In the genomic region with DNA sequence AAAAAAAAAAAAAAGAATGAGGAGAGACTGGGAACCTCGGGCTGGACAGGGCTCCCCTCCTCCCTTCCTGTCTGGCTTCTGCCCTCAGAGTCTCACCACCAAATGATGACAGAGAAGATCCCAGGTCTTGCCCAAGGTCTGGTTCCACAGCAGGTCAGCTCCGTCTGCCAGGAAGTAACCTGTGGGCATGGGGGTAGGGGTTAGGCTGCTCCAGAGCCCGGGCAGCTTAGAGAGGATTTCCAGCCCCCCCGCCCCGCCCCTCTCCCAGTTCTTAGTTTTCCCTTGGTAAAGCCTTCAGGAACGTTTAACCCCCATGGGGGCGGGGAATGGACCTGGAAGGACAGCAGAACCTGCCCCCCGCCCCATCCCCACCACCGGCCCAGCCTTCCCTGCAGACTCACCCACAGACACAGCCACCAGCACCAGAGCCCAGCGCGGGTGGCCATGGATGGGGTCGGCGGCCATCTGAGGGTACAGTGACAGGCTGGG, we compare ENCODE assay signal across 9 cellular contexts. TPM values are rescaled to one million over a fixed set of nuclear protein-coding genes. Genes with fewer than 3 reads are reported as not detected.
A peak's percentile ranks its signal among the peaks of the same experiment; 100 is the strongest.
DNase-seq lines count a peak whose midpoint lies in the region; ATAC-seq and TF ChIP-seq lines count a peak whose summit lies in the region.
"Had no signal": no experiment of that assay in that cellular context is flagged by ENCODE, and none has a peak within 500 bp of the region (broad histone marks: within the 10 kb centered on the region; RNA-seq: fewer than 3 reads in every experiment).

No MANE protein-coding gene starts in this region.

- H2AK5ac ChIP-seq in IMR-90 (ENCODE audit: low read depth, low read length), result peak overlapping the region; percentile 73; the same call in 1 of the 2 replicates

- TF ChIP-seq CTCF in IMR-90 (conservative IDR thresholded peaks at IDR 0.05; ENCODE audit: low read depth, low read length), result no peak
- no peak for TF ChIP-seq CTCF in brain (conservative IDR thresholded peaks at IDR 0.05)
- TF ChIP-seq CTCF in kidney epithelial cell (IDR thresholded peaks at IDR 0.05; ENCODE audit: insufficient read depth, low read length, poor library complexity, severe bottlenecking), result no peak
- TF ChIP-seq CTCF in stomach (IDR thresholded peaks at IDR 0.05), result no peak

- TF ChIP-seq EP300 in stomach (IDR thresholded peaks at IDR 0.05), result no peak

- H3K18ac ChIP-seq in IMR-90 (ENCODE audit: low read depth, low read length), result no peak overlapping the region; the same call in 1 of the 2 replicates

- H3K27ac Mint-ChIP-seq in brain, result no peak overlapping the region
- H3K27ac Mint-ChIP-seq in activated naive CD4-positive, alpha-beta T cell treated with anti-CD3 and anti-CD28 coated beads for 36 hours, result no peak overlapping the region

- TF ChIP-seq POLR2A in IMR-90 (IDR thresholded peaks at IDR 0.05; ENCODE audit: low read depth, low read length), result no peak
- no peak for TF ChIP-seq POLR2A in stomach (IDR thresholded peaks at IDR 0.05)

- H3K4me1 ChIP-seq in IMR-90 (ENCODE audit: control insufficient read depth, insufficient read depth, low read length), result peaks cover 27% of the 10 kb centered on the region
- H3K4me1 ChIP-seq in stomach, result peaks cover 37 to 61% (median 42%) of the 10 kb centered on the region in 4 donors

- H3K27me3 Mint-ChIP-seq in brain, result peaks cover 76% of the 10 kb centered on the region
- peaks cover 28% of the 10 kb centered on the region for H3K27me3 Mint-ChIP-seq in activated naive CD4-positive, alpha-beta T cell treated with anti-CD3 and anti-CD28 coated beads for 36 hours (ENCODE audit: low read depth)

- H3K36me3 ChIP-seq in IMR-90 (ENCODE audit: control insufficient read depth, insufficient read depth, low read length) (peaks cover 40% of the 10 kb centered on the region), kidney epithelial cell (ENCODE audit: control insufficient read depth, insufficient read depth, low read length) (peaks cover 11% of the 10 kb centered on the region), stomach (peaks cover 18 to 38% (median 30%) of the 10 kb centered on the region in 4 donors)

- H3K4ac ChIP-seq in IMR-90 (ENCODE audit: low read depth, low read length), result peak overlapping the region; percentile 5; the same call in 1 of the 2 replicates

- H3K56ac ChIP-seq in IMR-90 (ENCODE audit: extremely low read depth, insufficient read depth, low read length), result no peak overlapping the region; the same call in 1 of the 2 replicates

- no peaks in the 10 kb centered on the region for H3K9me3 Mint-ChIP-seq in brain
- no peaks in the 10 kb centered on the region for H3K9me3 Mint-ChIP-seq in activated naive CD4-positive, alpha-beta T cell treated with anti-CD3 and anti-CD28 coated beads for 36 hours

- no TSS peak for BruUV-seq in IMR-90 (replicated peaks; lab: Mats Ljungman, UMichigan)

- peaks cover 52% of the 10 kb centered on the region for H4K20me1 ChIP-seq in IMR-90 (ENCODE audit: insufficient read depth, low read length)

- H3K79me1 ChIP-seq in IMR-90 (ENCODE audit: low read depth in 1 of 2, low read length in 2 of 2), result peaks cover 0 to 48% of the 10 kb centered on the region in 2 experiments; a peak in 2 of 4 replicates

- peak overlapping the region; percentile 46; the same call in 1 of the 2 replicates for H3K9ac ChIP-seq in IMR-90 (ENCODE audit: low read depth, low read length)

- peak; percentile 1; the same call in 1 of the 2 replicates for ATAC-seq in IMR-90 (ENCODE audit: low read depth)
- ATAC-seq in HG03432 (IDR thresholded peaks at IDR 0.05; ENCODE audit: unreplicated experiment), result no peak

- POLR2A ChIA-PET in IMR-90 (lab: Charles Lee; ENCODE audit: unreplicated experiment), result interaction anchor here (0.7 kb wide), 1 partner anchor 26 kb away, joined by 20 read pairs; no protein-coding TSS in a partner anchor

- no peak overlapping the region for H2BK15ac ChIP-seq in IMR-90 (ENCODE audit: low read depth, low read length)

- H3K27me3 ChIP-seq in IMR-90 (ENCODE audit: control insufficient read depth, insufficient read depth, low read length) (no peaks in the 10 kb centered on the region), kidney epithelial cell (ENCODE audit: control insufficient read depth, insufficient read depth, low read length) (no peaks in the 10 kb centered on the region), stomach (no peaks in the 10 kb centered on the region)

- CTCF ChIA-PET in IMR-90 (lab: Yijun Ruan, JAX), result no interaction called here
- CTCF ChIA-PET in activated naive CD4-positive, alpha-beta T cell treated with anti-CD3 and anti-CD28 coated beads for 36 hours (lab: Charles Lee), result no interaction called here

- no peak overlapping the region for H3K14ac ChIP-seq in IMR-90 (replicated peaks; ENCODE audit: low read depth, low read length)

- H3K4me2 ChIP-seq in IMR-90 (ENCODE audit: low read depth, low read length), result peak overlapping the region; percentile 47; the same call in 1 of the 2 replicates

- no peak overlapping the region for H2AK9ac ChIP-seq in IMR-90 (replicated peaks; ENCODE audit: low read depth, low read length, poor library complexity)

- intact Hi-C loops in IMR-90 (cut with micrococcal nuclease), result no loop called here
- intact Hi-C loops in stomach (cut with DNase I; ENCODE audit: low total_unique reads), result no loop called here
- intact Hi-C loops in activated naive CD4-positive, alpha-beta T cell treated with anti-CD3 and anti-CD28 coated beads for 36 hours (cut with micrococcal nuclease), result no loop called here

- no peak overlapping the region for H2BK5ac ChIP-seq in IMR-90 (ENCODE audit: low read depth, low read length, poor library complexity, severe bottlenecking)

- H2BK20ac ChIP-seq in IMR-90 (ENCODE audit: low read depth, low read length), result no peak overlapping the region

- peak overlapping the region; percentile 69 for H3K4me3 ChIP-seq in IMR-90 (ENCODE audit: insufficient read depth, low read depth, low read length)
- H3K4me3 ChIP-seq in kidney epithelial cell (ENCODE audit: low read depth, low read length), result peak overlapping the region; percentile 70
- peak overlapping the region; percentile 59 to 80 (median 72) for H3K4me3 ChIP-seq in stomach

- H3K23ac ChIP-seq in IMR-90 (ENCODE audit: low read depth, low read length), result no peak overlapping the region

- H3K4me1 Mint-ChIP-seq in brain, result peaks cover 35% of the 10 kb centered on the region
- H3K4me1 Mint-ChIP-seq in activated naive CD4-positive, alpha-beta T cell treated with anti-CD3 and anti-CD28 coated beads for 36 hours (ENCODE audit: low read depth), result peaks cover 14% of the 10 kb centered on the region

- peaks cover 12% of the 10 kb centered on the region for H3K9me1 ChIP-seq in IMR-90 (ENCODE audit: insufficient read depth, low read length)

- in situ Hi-C loops in IMR-90 (cut with MboI; ENCODE audit: low sequenced_read_pairs), result loop anchor here (25.0 kb wide), 1 partner anchor 328 kb away; a partner anchor contains a TSS

- peak overlapping the region in 1 of 2 experiments; percentile 31; a peak in 1 of 4 replicates for H4K8ac ChIP-seq in IMR-90 (ENCODE audit: low read depth in 2 of 2, low read length in 2 of 2)

- dilution Hi-C loops in IMR-90 (cut with HindIII; ENCODE audit: low sequenced_read_pairs, unreplicated experiment), result no loop called here

- TF ChIP-seq RAD21 in IMR-90 (IDR thresholded peaks at IDR 0.05; ENCODE audit: low read length), result no peak

- no CpG with 5 or more reads among the region's 13 CpGs for WGBS in IMR-90 (ENCODE audit: extremely low coverage in 2 of 2, insufficient read length in 1 of 2), 2 experiments
- WGBS in stomach, 5 donors, result 9 to 18% (median 10%) methylated on average over 9 to 13 of the region's 13 CpGs

- H3K9me3 ChIP-seq in IMR-90 (ENCODE audit: control insufficient read depth, insufficient read depth, low read length) (no peaks in the 10 kb centered on the region), stomach (no peaks in the 10 kb centered on the region)

- no peak overlapping the region for H2BK120ac ChIP-seq in IMR-90 (ENCODE audit: low read depth, low read length)

- H3K27ac ChIP-seq in IMR-90 (ENCODE audit: insufficient read depth, low read length), result peak overlapping the region; percentile 16
- peak overlapping the region in 4 of 5 donors; percentile 83 to 91 (median 88) for H3K27ac ChIP-seq in stomach

- peak overlapping the region; percentile 45 to 73 (median 65) for H3K4me3 Mint-ChIP-seq in brain
- H3K4me3 Mint-ChIP-seq in activated naive CD4-positive, alpha-beta T cell treated with anti-CD3 and anti-CD28 coated beads for 36 hours, result no peak overlapping the region

- DNase-seq in IMR-90 (no peak), kidney epithelial cell (ENCODE audit: low read depth) (no peak), stomach (no peak), T-helper 2 cell (no peak), ureter (ENCODE audit: low spot score) (no peak)
- DNase-seq in activated naive CD4-positive, alpha-beta T cell treated with anti-CD3 and anti-CD28 coated beads for 36 hours, result no peak
- DNase-seq: cerebellar nuclear complex had no signal

- H4K91ac ChIP-seq in IMR-90 (ENCODE audit: insufficient read depth, low read depth, low read length), result no peak overlapping the region; the same call in 1 of the 2 replicates

- H2AFZ ChIP-seq in IMR-90 (replicated peaks; ENCODE audit: low read length, poor library complexity), result no peak overlapping the region

- no peak overlapping the region for H4K5ac ChIP-seq in IMR-90 (ENCODE audit: low read depth, low read length)

- peaks cover 14% of the 10 kb centered on the region for H3K36me3 Mint-ChIP-seq in brain
- H3K36me3 Mint-ChIP-seq in activated naive CD4-positive, alpha-beta T cell treated with anti-CD3 and anti-CD28 coated beads for 36 hours (ENCODE audit: low read depth), result no peaks in the 10 kb centered on the region

RNA-seq across cellular contexts. Expression of a gene that starts 0.7 kb away (rescaled TPM):
- total RNA-seq in IMR-90 (2012; rRNA removed) (0.72 and 0.83 TPM in 2 replicates), kidney epithelial cell (1.8 and 1.9 TPM in 2 replicates), stomach (1 to 10 TPM; 4.5 to 9.6 (median 8.1) TPM), ureter (9.2 TPM)
- polyA plus RNA-seq in IMR-90 (2012; rRNA removed) (0.67 and 1.2 TPM in 2 replicates), brain (ENCODE audit: insufficient read depth, low read depth, low replicate concordance) (0.27 TPM), stomach (1 to 10 TPM; 2.8 to 3.7 (median 3.1) TPM)
- polyA plus RNA-seq in IMR-90 (2012; cell fraction: cytosol; rRNA removed), result 0.49 and 0.75 TPM in 2 replicates
- 0.75 and 2.1 TPM in 2 replicates for polyA plus RNA-seq in IMR-90 (2012; cell fraction: nucleus; rRNA removed; ENCODE audit: low replicate concordance)
- under 1 TPM; 0.05 TPM for total RNA-seq in activated naive CD4-positive, alpha-beta T cell treated with anti-CD3 and anti-CD28 coated beads for 36 hours

RNA-seq across cellular contexts. Expression of a gene that starts 15.1 kb away (rescaled TPM):
- total RNA-seq in IMR-90 (2012; rRNA removed), result 3.0 and 3.9 TPM in 2 replicates
- 8.4 and 10.4 TPM in 2 replicates for polyA plus RNA-seq in IMR-90 (2012; rRNA removed)
- polyA plus RNA-seq in IMR-90 (2012; cell fraction: cytosol; rRNA removed), result 4.5 and 7.7 TPM in 2 replicates
- polyA plus RNA-seq in IMR-90 (2012; cell fraction: nucleus; rRNA removed; ENCODE audit: low replicate concordance), result 21.3 and 52.6 TPM in 2 replicates
- polyA plus RNA-seq in brain (ENCODE audit: insufficient read depth, low read depth, low replicate concordance), result 12.5 TPM
- 35.5 and 43.7 TPM in 2 replicates for total RNA-seq in kidney epithelial cell
- 10 to 100 TPM; 13.4 to 56.5 (median 14.0) TPM for total RNA-seq in stomach
- 10 to 100 TPM in 2 of 3 donors, 1 to 10 TPM in 1; 9.3 to 10.6 (median 10.2) TPM for polyA plus RNA-seq in stomach
- total RNA-seq in ureter, result 29.5 TPM
- total RNA-seq in activated naive CD4-positive, alpha-beta T cell treated with anti-CD3 and anti-CD28 coated beads for 36 hours, result 1 to 10 TPM; 2.9 to 3.7 TPM

RNA-seq across cellular contexts. Expression of a gene that starts 24.8 kb away (rescaled TPM):
- 113 and 141 TPM in 2 replicates for total RNA-seq in IMR-90 (2012; rRNA removed)
- 160 and 167 TPM in 2 replicates for polyA plus RNA-seq in IMR-90 (2012; rRNA removed)
- 63.5 and 106 TPM in 2 replicates for polyA plus RNA-seq in IMR-90 (2012; cell fraction: cytosol; rRNA removed)
- 249 and 303 TPM in 2 replicates for polyA plus RNA-seq in IMR-90 (2012; cell fraction: nucleus; rRNA removed; ENCODE audit: low replicate concordance)
- 418 TPM for polyA plus RNA-seq in brain (ENCODE audit: insufficient read depth, low read depth, low replicate concordance)
- total RNA-seq in kidney epithelial cell, result 185 and 220 TPM in 2 replicates
- 100 to 1,000 TPM; 126 to 252 (median 201) TPM for total RNA-seq in stomach
- polyA plus RNA-seq in stomach, result 10 to 100 TPM; 33.6 to 83.4 (median 38.4) TPM
- total RNA-seq in ureter, result 396 TPM
- 100 to 1,000 TPM; 458 to 479 TPM for total RNA-seq in activated naive CD4-positive, alpha-beta T cell treated with anti-CD3 and anti-CD28 coated beads for 36 hours

RNA-seq across cellular contexts. Expression of a gene that starts 33.2 kb away (rescaled TPM):
- total RNA-seq in IMR-90 (2012; rRNA removed), result not detected in 2 replicates
- not detected in 2 replicates for polyA plus RNA-seq in IMR-90 (2012; rRNA removed)
- polyA plus RNA-seq in IMR-90 (2012; cell fraction: cytosol; rRNA removed), result 0.02 TPM in 1 of 2 replicates, not detected in the other
- polyA plus RNA-seq in IMR-90 (2012; cell fraction: nucleus; rRNA removed; ENCODE audit: low replicate concordance), result 0.08 and 0.17 TPM in 2 replicates
- 0.24 TPM for polyA plus RNA-seq in brain (ENCODE audit: insufficient read depth, low read depth, low replicate concordance)
- 1.2 and 1.4 TPM in 2 replicates for total RNA-seq in kidney epithelial cell
- total RNA-seq in stomach, result 1 to 10 TPM in 2 of 5 donors, under 1 TPM in 3; 0.45 to 4.1 (median 0.87) TPM
- polyA plus RNA-seq in stomach, result 1 to 10 TPM in 2 of 3 donors, under 1 TPM in 1; 0.92 to 5.2 (median 1.9) TPM
- 7.1 TPM for total RNA-seq in ureter
- not detected for total RNA-seq in activated naive CD4-positive, alpha-beta T cell treated with anti-CD3 and anti-CD28 coated beads for 36 hours

RNA-seq across cellular contexts. Expression of a gene that starts 52.4 kb away (rescaled TPM):
- total RNA-seq in IMR-90 (2012; rRNA removed) (11.7 and 15.6 TPM in 2 replicates), kidney epithelial cell (12.7 and 16.1 TPM in 2 replicates), stomach (100 to 1,000 TPM in 4 of 5 donors, 10 to 100 TPM in 1; 72.4 to 334 (median 186) TPM), ureter (238 TPM)
- polyA plus RNA-seq in IMR-90 (2012; rRNA removed) (90.2 and 94.3 TPM in 2 replicates), brain (ENCODE audit: insufficient read depth, low read depth, low replicate concordance) (31.9 TPM), stomach (100 to 1,000 TPM in 1 of 3 donors, 10 to 100 TPM in 2; 45.5 to 126 (median 68.9) TPM)
- 104 and 232 TPM in 2 replicates for polyA plus RNA-seq in IMR-90 (2012; cell fraction: cytosol; rRNA removed)
- 61.8 and 102 TPM in 2 replicates for polyA plus RNA-seq in IMR-90 (2012; cell fraction: nucleus; rRNA removed; ENCODE audit: low replicate concordance)
- not detected for total RNA-seq in activated naive CD4-positive, alpha-beta T cell treated with anti-CD3 and anti-CD28 coated beads for 36 hours
